In genomic region chr17:76088868-76089576, GRCh38 we compare ENCODE assay signal across 2 cellular contexts.
TF ChIP-seq lines count a peak whose summit lies in the region.

No MANE protein-coding gene starts in this region.

TF ChIP-seq in SK-N-SH, 30 proteins besides CTCF, POLR2A, EP300 and RAD21:
- TF ChIP-seq GABPA (IDR thresholded peaks at IDR 0.05; ENCODE audit: low read depth) (no peak), CHD2 (IDR thresholded peaks at IDR 0.05; ENCODE audit: low read length, partially characterized antibody) (no peak), USF1 (IDR thresholded peaks at IDR 0.05; ENCODE audit: borderline replicate concordance, low read depth) (no peak), RFX5 (IDR thresholded peaks at IDR 0.05; ENCODE audit: low read length) (no peak), IRF3 (IDR thresholded peaks at IDR 0.05; ENCODE audit: low read depth, low read length) (no peak), ELF1 (IDR thresholded peaks at IDR 0.05) (no peak), GATA2 (CRISPR knock-in tag; IDR thresholded peaks at IDR 0.05) (no peak), EZH2phosphoT487 (IDR thresholded peaks at IDR 0.05; ENCODE audit: borderline replicate concordance, low read depth) (no peak), POLR2AphosphoS5 (IDR thresholded peaks at IDR 0.05; ENCODE audit: low read depth, low read length) (no peak), FOSL2 (IDR thresholded peaks at IDR 0.05; ENCODE audit: borderline replicate concordance, low read depth) (no peak), MEF2A (IDR thresholded peaks at IDR 0.05; ENCODE audit: borderline replicate concordance, low read depth) (no peak), SMC3 (IDR thresholded peaks at IDR 0.05; ENCODE audit: low read depth, low read length) (no peak), FOXM1 (IDR thresholded peaks at IDR 0.05; ENCODE audit: low read depth) (no peak), MAX (IDR thresholded peaks at IDR 0.05; ENCODE audit: low read depth) (no peak), NRF1 (IDR thresholded peaks at IDR 0.05; ENCODE audit: low read depth, low read length) (no peak), USF2 (IDR thresholded peaks at IDR 0.05; ENCODE audit: borderline replicate concordance, low read depth, low read length) (no peak), ZBTB33 (IDR thresholded peaks at IDR 0.05; ENCODE audit: borderline replicate concordance, low read depth) (no peak)

TF ChIP-seq in SK-N-SH treated with all-trans-retinoic acid at 6 μM for 48 hours, 23 proteins besides CTCF, POLR2A, EP300 and RAD21:
- TF ChIP-seq SNAI2 (CRISPR knock-in tag; IDR thresholded peaks at IDR 0.05) (no peak), PPARA (CRISPR knock-in tag; IDR thresholded peaks at IDR 0.05; ENCODE audit: borderline replicate concordance) (no peak), POU6F1 (CRISPR knock-in tag; IDR thresholded peaks at IDR 0.05; ENCODE audit: borderline replicate concordance, low read depth) (no peak), RARB (CRISPR knock-in tag; IDR thresholded peaks at IDR 0.05) (no peak), CREB5 (CRISPR knock-in tag; IDR thresholded peaks at IDR 0.05; ENCODE audit: low read depth) (no peak), ZFP30 (CRISPR knock-in tag; IDR thresholded peaks at IDR 0.05) (no peak), PATZ1 (CRISPR knock-in tag; IDR thresholded peaks at IDR 0.05; ENCODE audit: borderline replicate concordance) (no peak), ZNF70 (CRISPR knock-in tag; IDR thresholded peaks at IDR 0.05) (no peak), TOX (CRISPR knock-in tag; IDR thresholded peaks at IDR 0.05; ENCODE audit: borderline replicate concordance) (no peak), TSHZ2 (CRISPR knock-in tag; IDR thresholded peaks at IDR 0.05) (no peak), TCF4 (CRISPR knock-in tag; IDR thresholded peaks at IDR 0.05; ENCODE audit: borderline replicate concordance) (no peak), ZFP3 (CRISPR knock-in tag; IDR thresholded peaks at IDR 0.05) (no peak), GLIS3 (CRISPR knock-in tag; IDR thresholded peaks at IDR 0.05) (no peak), ZNF565 (CRISPR knock-in tag; conservative IDR thresholded peaks at IDR 0.05; ENCODE audit: low read depth) (no peak), CSRNP3 (CRISPR knock-in tag; IDR thresholded peaks at IDR 0.05) (no peak), CSDC2 (CRISPR knock-in tag; IDR thresholded peaks at IDR 0.05) (no peak), ZNF8 (CRISPR knock-in tag; IDR thresholded peaks at IDR 0.05) (no peak), BACH2 (CRISPR knock-in tag; IDR thresholded peaks at IDR 0.05; ENCODE audit: borderline replicate concordance) (no peak), ZC3H10 (CRISPR knock-in tag; IDR thresholded peaks at IDR 0.05) (no peak), ARNTL (CRISPR knock-in tag; IDR thresholded peaks at IDR 0.05; ENCODE audit: borderline replicate concordance, low read depth) (no peak)
